Comparison of ENCODE assay signal across 24 cellular contexts in the genomic region with DNA sequence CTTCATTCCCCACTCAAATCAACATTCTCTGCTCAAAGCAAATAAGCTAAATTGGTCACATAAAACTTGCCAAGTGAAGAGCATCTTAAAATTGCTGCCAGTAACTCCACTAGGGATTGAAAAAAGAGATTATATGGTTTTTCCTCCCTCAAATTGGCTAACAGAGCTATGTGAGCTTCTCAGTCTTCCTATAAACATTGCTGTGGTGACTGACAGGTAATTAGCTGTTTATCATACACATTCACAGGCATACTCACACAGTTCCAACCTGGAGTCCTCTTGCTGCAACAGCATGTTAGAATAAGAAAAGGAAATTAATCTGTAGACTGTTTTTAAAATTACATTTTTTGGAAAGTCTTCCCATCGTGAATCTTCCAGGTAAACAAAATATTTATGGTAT.
"Had no signal": no experiment of that assay in that cellular context is flagged by ENCODE, and none has a peak within 500 bp of the region (broad histone marks: within the 10 kb centered on the region; RNA-seq: fewer than 3 reads in every experiment).

No MANE protein-coding gene starts in this region.

- H3K9me3 ChIP-seq: suprapubic skin, testis, thoracic aorta, thyroid gland, tibial artery, transverse colon, upper lobe of right lung, uterus, vagina had no signal

- DNase-seq: stimulated activated CD4-positive, alpha-beta T cell treated with anti-CD3 and anti-CD28 coated beads, Interleukin-2, amount 100 ng/mL, for 48 hours; stimulated activated CD4-positive, alpha-beta T cell treated with anti-CD3 and anti-CD28 coated beads, Interleukin-4, amount 100 ng/mL, for 1 hour; stimulated activated CD4-positive, alpha-beta T cell treated with anti-CD3 and anti-CD28 coated beads, Interleukin-4, amount 100 ng/mL, for 24 hours; stimulated activated CD4-positive, alpha-beta T cell treated with anti-CD3 and anti-CD28 coated beads, Interleukin-4, amount 100 ng/mL, for 4 hours; stimulated activated CD8-positive, alpha-beta memory T cell treated with anti-CD3 and anti-CD28 coated beads, Interleukin-4, amount 100 ng/mL, for 48 hours; stimulated activated naive B cell treated with anti-CD40 and anti-IgM and Interleukin-4, amounts not matched to agents 10 μg/mL and 1 μg/mL and 100 μg/mL, for 72 hours; stimulated activated naive CD4-positive, alpha-beta T cell; stimulated activated naive CD4-positive, alpha-beta T cell treated with Interleukin-2 at 50 U/mL for 16 hours; stimulated activated naive CD8-positive, alpha-beta T cell treated with anti-CD3 and anti-CD28 coated beads, Interleukin-15, amount 100 ng/mL, for 72 hours; stimulated activated naive CD8-positive, alpha-beta T cell treated with anti-CD3 and anti-CD28 coated beads, Interleukin-15, Interleukin-2, amounts not matched to agents 100 U/mL and 50 U/mL, for 24 hours; stomach; substantia nigra; testis; thyroid gland; tibial artery; transverse colon; trophoblast cell; upper lobe of left lung; upper lobe of right lung; uterus had no signal

- H3K36me3 ChIP-seq: stomach, suprapubic skin, thoracic aorta, thyroid gland, tibial artery, tibial nerve, transverse colon, upper lobe of left lung, upper lobe of right lung, uterus, vagina had no signal

- H3K4me3 ChIP-seq: stomach, suprapubic skin, testis, thoracic aorta, thyroid gland, tibial artery, tibial nerve, transverse colon, upper lobe of left lung, upper lobe of right lung, uterus, vagina had no signal

- H3K27ac ChIP-seq: stomach, suprapubic skin, testis, thoracic aorta, thyroid gland, tibial artery, tibial nerve, transverse colon, upper lobe of left lung, upper lobe of right lung, uterus, vagina had no signal

- H3K27me3 ChIP-seq: stomach, suprapubic skin, testis, thyroid gland, tibial artery, tibial nerve, transverse colon, upper lobe of left lung, upper lobe of right lung, uterus, vagina had no signal
